8 cellular contexts compared by ENCODE assay signal in genomic region chr21:44107037-44107501, GRCh38. TPM values are rescaled to one million over a fixed set of nuclear protein-coding genes. Genes with fewer than 3 reads are reported as not detected.
DNase-seq lines count a peak whose midpoint lies in the region; ATAC-seq, FAIRE-seq and TF ChIP-seq lines count a peak whose summit lies in the region.
"Not testable (repeated sequence)": the region's sequence is repeated elsewhere in the genome, so short reads cannot be mapped to it uniquely, and the experiment has no call there.

TSS of gene PWP2 (plus strand) at chr21:44107399. CDS start at chr21:44107417, 18 bp downstream.

- not testable (repeated sequence) for FAIRE-seq in small intestine (lab: Jason Lieb, UNC)

- not testable (repeated sequence) for TF ChIP-seq EP300 in Ishikawa (IDR thresholded peaks at IDR 0.05; ENCODE audit: borderline replicate concordance)

- H3K27ac ChIP-seq in small intestine (ENCODE audit: low read depth in 1 of 2, low read length in 1 of 2), result not testable (repeated sequence)

- POLR2A ChIA-PET in AG04449 (lab: Yijun Ruan, JAX); activated CD8-positive, alpha-beta T cell treated with anti-CD3 and anti-CD28 coated beads for 36 hours (lab: Charles Lee): not testable (repeated sequence)

- not testable (repeated sequence) for H3K36me3 Mint-ChIP-seq in activated CD8-positive, alpha-beta T cell treated with anti-CD3 and anti-CD28 coated beads for 36 hours (ENCODE audit: low read depth)

- TF ChIP-seq CTCF in AG04449 (IDR thresholded peaks at IDR 0.05; ENCODE audit: insufficient read depth, low read length, missing control alignments); activated CD8-positive, alpha-beta T cell treated with anti-CD3 and anti-CD28 coated beads for 36 hours (IDR thresholded peaks at IDR 0.05): not testable (repeated sequence)

- not testable (repeated sequence) for H3K27me3 ChIP-seq in small intestine (ENCODE audit: control insufficient read depth in 2 of 2, insufficient read depth in 2 of 2, low read length in 2 of 2)

- H3K9me3 Mint-ChIP-seq in activated CD8-positive, alpha-beta T cell treated with anti-CD3 and anti-CD28 coated beads for 36 hours, result not testable (repeated sequence)

- not testable (repeated sequence) for H3K4me3 Mint-ChIP-seq in activated CD8-positive, alpha-beta T cell treated with anti-CD3 and anti-CD28 coated beads for 36 hours

- CTCF ChIA-PET in AG04449 (lab: Yijun Ruan, JAX); activated CD8-positive, alpha-beta T cell treated with anti-CD3 and anti-CD28 coated beads for 36 hours (lab: Charles Lee): not testable (repeated sequence)

- ATAC-seq in GM19023 (IDR thresholded peaks at IDR 0.05; ENCODE audit: unreplicated experiment), result peak; percentile 91
- ATAC-seq in HG02759 (IDR thresholded peaks at IDR 0.05; ENCODE audit: unreplicated experiment), result peak; percentile 82
- peak; percentile 83 for ATAC-seq in activated CD8-positive, alpha-beta T cell treated with anti-CD3 and anti-CD28 coated beads for 36 hours

- DNase-seq in AG04449 (ENCODE audit: low read depth, low spot score); small intestine: not testable (repeated sequence)
- DNase-seq in activated CD8-positive, alpha-beta T cell treated with anti-CD3 and anti-CD28 coated beads for 36 hours, result peak; percentile 45
- peak; percentile 61 for DNase-seq in central memory CD4-positive, alpha-beta T cell
- DNase-seq in kidney tubule cell (ENCODE audit: low spot score), result peak; percentile 52

- 0% methylated on average over 4 to 47 of the region's 66 CpGs for WGBS in small intestine, 3 donors

- TF ChIP-seq RAD21 in Ishikawa (IDR thresholded peaks at IDR 0.05; ENCODE audit: low read depth), result not testable (repeated sequence)

- H3K9me3 ChIP-seq in small intestine (ENCODE audit: control insufficient read depth, low read depth), result not testable (repeated sequence)

- H3K4me3 ChIP-seq in AG04449 (ENCODE audit: low read depth, low read length), result peak within 1 kb of the TSS; percentile 50
- H3K4me3 ChIP-seq in small intestine (ENCODE audit: low read depth in 1 of 2, low read length in 2 of 2), result peak within 1 kb of the TSS in 1 of 2 donors; percentile 23

- H3K36me3 ChIP-seq in small intestine (ENCODE audit: control insufficient read depth in 2 of 2, insufficient read depth in 2 of 2, low read length in 2 of 2), result not testable (repeated sequence)

- not testable (repeated sequence) for H3K27ac Mint-ChIP-seq in activated CD8-positive, alpha-beta T cell treated with anti-CD3 and anti-CD28 coated beads for 36 hours

- H3K27me3 Mint-ChIP-seq in activated CD8-positive, alpha-beta T cell treated with anti-CD3 and anti-CD28 coated beads for 36 hours, result not testable (repeated sequence)

- H3K4me1 Mint-ChIP-seq in activated CD8-positive, alpha-beta T cell treated with anti-CD3 and anti-CD28 coated beads for 36 hours (ENCODE audit: low read depth), result not testable (repeated sequence)

- intact Hi-C loops in activated CD8-positive, alpha-beta T cell treated with anti-CD3 and anti-CD28 coated beads for 36 hours (cut with micrococcal nuclease), result not testable (repeated sequence)

- not testable (repeated sequence) for H3K4me1 ChIP-seq in small intestine (ENCODE audit: control insufficient read depth in 2 of 2, insufficient read depth in 1 of 2, low read depth in 1 of 2, low read length in 1 of 2)

TF ChIP-seq in Ishikawa, 13 proteins besides CTCF, POLR2A, EP300 and RAD21:
- peak; percentile 64 for TF ChIP-seq MAX (IDR thresholded peaks at IDR 0.05)

RNA-seq across cellular contexts. Expression of gene PWP2, which starts in this region (rescaled TPM):
- total RNA-seq in activated CD8-positive, alpha-beta T cell treated with anti-CD3 and anti-CD28 coated beads for 36 hours, result 10 to 100 TPM in 1 of 2 experiments, 1 to 10 TPM in 1; 9.3 to 10.1 TPM
- 10 to 100 TPM in 2 of 3 donors, 1 to 10 TPM in 1; 6.7 to 44.0 (median 25.0) TPM for polyA plus RNA-seq in small intestine
